11 cellular contexts compared by ENCODE assay signal in genomic region chr6:125815050-125815910, GRCh38. TPM values are rescaled to one million over a fixed set of nuclear protein-coding genes. Genes with fewer than 3 reads are reported as not detected.
DNase-seq lines count a peak whose midpoint lies in the region; ATAC-seq, FAIRE-seq and TF ChIP-seq lines count a peak whose summit lies in the region.
"Had no signal": no experiment of that assay in that cellular context is flagged by ENCODE, and none has a peak within 500 bp of the region (broad histone marks: within the 10 kb centered on the region; RNA-seq: fewer than 3 reads in every experiment).

No MANE protein-coding gene starts in this region.

- peak overlapping the region; percentile 43 for H3K4me2 ChIP-seq in OCI-LY1 (ENCODE audit: low read length)

- peaks cover 31% of the 10 kb centered on the region for H3K36me3 ChIP-seq in OCI-LY1 (ENCODE audit: insufficient read depth, low read length)
- no peaks in the 10 kb centered on the region for H3K36me3 ChIP-seq in sigmoid colon

- H4K20me1 ChIP-seq in OCI-LY1 (ENCODE audit: insufficient read depth, low read length): no peaks in the 10 kb centered on the region

- no peaks in the 10 kb centered on the region for H3K9me3 ChIP-seq in OCI-LY1 (ENCODE audit: low read length)
- H3K9me3 ChIP-seq in sigmoid colon: no peaks in the 10 kb centered on the region
- H3K9me3 ChIP-seq: neutrophil had no signal

- intact Hi-C loops in sigmoid colon (cut with DNase I): no loop called here

- no peak for TF ChIP-seq EP300 in sigmoid colon (IDR thresholded peaks at IDR 0.05)

- H3K27me3 ChIP-seq in OCI-LY1 (ENCODE audit: insufficient read depth, low read length): no peaks in the 10 kb centered on the region
- no peaks in the 10 kb centered on the region for H3K27me3 ChIP-seq in sigmoid colon
- H3K27me3 ChIP-seq: neutrophil had no signal

- peaks cover 63% of the 10 kb centered on the region for H3K4me1 ChIP-seq in OCI-LY1 (ENCODE audit: insufficient read depth, low read length, severe bottlenecking)
- peaks cover 0 to 24% (median 16%) of the 10 kb centered on the region in 4 donors for H3K4me1 ChIP-seq in sigmoid colon

- FAIRE-seq in GM12891 (lab: Jason Lieb, UNC): peak; percentile 73
- FAIRE-seq: HTR-8/SVneo had no signal

- H3K4me3 ChIP-seq in OCI-LY1 (ENCODE audit: low read depth, low read length, poor library complexity, severe bottlenecking) (peak overlapping the region; percentile 39), sigmoid colon (no peak overlapping the region)

- peak overlapping the region; percentile 24; the same call in 1 of the 2 replicates for H3K9ac ChIP-seq in OCI-LY1 (ENCODE audit: low read length)

- peak; percentile 60 for ATAC-seq in esophagus mucosa
- ATAC-seq in activated T-helper 17 cell treated with anti-CD3 and anti-CD28 coated beads, Interleukin-2, amount 50 U/mL, for 72 hours (replicated peaks): no peak
- ATAC-seq in HG02840 (IDR thresholded peaks at IDR 0.05; ENCODE audit: low FRiP score, unreplicated experiment): no peak

- H3K27me3 Mint-ChIP-seq in activated T-helper 17 cell treated with anti-CD3 and anti-CD28 coated beads, Interleukin-2, amount 50 U/mL, for 72 hours: no peaks in the 10 kb centered on the region
- H3K27me3 Mint-ChIP-seq: stimulated activated naive CD8-positive, alpha-beta T cell treated with anti-CD3 and anti-CD28 coated beads, Interleukin-15, Interleukin-2, amounts not matched to agents 100 ng/mL and 50 ng/mL, for 24 hours had no signal

- no peaks in the 10 kb centered on the region for H3F3A ChIP-seq in OCI-LY1 (ENCODE audit: insufficient read depth, low read length)

- peaks cover 47% of the 10 kb centered on the region for H3K4me1 Mint-ChIP-seq in activated T-helper 17 cell treated with anti-CD3 and anti-CD28 coated beads, Interleukin-2, amount 50 U/mL, for 72 hours

- 32 to 57% methylated on average over 5 of the region's 5 CpGs for WGBS in sigmoid colon, 2 donors

- TF ChIP-seq POLR2A in GM12891 (IDR thresholded peaks at IDR 0.05; ENCODE audit: low read depth, low read length) (no peak), sigmoid colon (IDR thresholded peaks at IDR 0.05) (no peak)

- H3K79me2 ChIP-seq in OCI-LY1 (ENCODE audit: insufficient read depth, low read length): peaks cover 36% of the 10 kb centered on the region

- no peaks in the 10 kb centered on the region for H3K9me2 ChIP-seq in OCI-LY1 (ENCODE audit: low read depth, low read length)

- H3K27ac ChIP-seq in OCI-LY1 (ENCODE audit: low read depth, low read length, poor library complexity, severe bottlenecking) (peak overlapping the region; percentile 59), sigmoid colon (peak overlapping the region; percentile 4 to 29 (median 16))
- H3K27ac ChIP-seq: neutrophil had no signal

- no peak overlapping the region for H2AFZ ChIP-seq in OCI-LY1 (ENCODE audit: low read length)

- TF ChIP-seq CTCF in OCI-LY1 (IDR thresholded peaks at IDR 0.05; ENCODE audit: low read length): no peak
- no peak for TF ChIP-seq CTCF in sigmoid colon (IDR thresholded peaks at IDR 0.05)

- no peaks in the 10 kb centered on the region for H3K9me3 Mint-ChIP-seq in activated T-helper 17 cell treated with anti-CD3 and anti-CD28 coated beads, Interleukin-2, amount 50 U/mL, for 72 hours
- H3K9me3 Mint-ChIP-seq: stimulated activated naive CD8-positive, alpha-beta T cell treated with anti-CD3 and anti-CD28 coated beads, Interleukin-15, Interleukin-2, amounts not matched to agents 100 ng/mL and 50 ng/mL, for 24 hours had no signal

- H3K36me3 Mint-ChIP-seq in activated T-helper 17 cell treated with anti-CD3 and anti-CD28 coated beads, Interleukin-2, amount 50 U/mL, for 72 hours (ENCODE audit: low read depth): peaks cover 63% of the 10 kb centered on the region

- no peak overlapping the region for H3K4me3 Mint-ChIP-seq in activated T-helper 17 cell treated with anti-CD3 and anti-CD28 coated beads, Interleukin-2, amount 50 U/mL, for 72 hours

- H3K27ac Mint-ChIP-seq in activated T-helper 17 cell treated with anti-CD3 and anti-CD28 coated beads, Interleukin-2, amount 50 U/mL, for 72 hours: no peak overlapping the region

- DNase-seq in GM12891 (ENCODE audit: insufficient read length, low spot score) (no peak), sigmoid colon (no peak), NCI-H146 (lab: John Stamatoyannopoulos, UW) (no peak)
- DNase-seq: activated CD4-positive, CD25-positive, alpha-beta regulatory T cell treated with anti-CD3 and anti-CD28 coated beads, Interleukin-2, amount 50 U/mL, for 72 hours had no signal

TF ChIP-seq in GM12891, 5 proteins besides CTCF, POLR2A, EP300 and RAD21:
- TF ChIP-seq TAF1 (IDR thresholded peaks at IDR 0.05; ENCODE audit: low read depth, low read length): no peak

RNA-seq across cellular contexts. Expression of gene NCOA7, which starts 24.5 kb away (rescaled TPM):
- polyA plus RNA-seq in GM12891 (2012; ENCODE audit: low read depth, missing spikeins): 25.1 TPM
- total RNA-seq in esophagus mucosa (59.8 TPM), sigmoid colon (10 to 100 TPM; 21.3 to 28.6 (median 26.3) TPM)
- 10 to 100 TPM; 15.6 to 48.3 (median 39.6) TPM for polyA plus RNA-seq in sigmoid colon
- 10 to 100 TPM; 44.6 to 59.9 TPM for total RNA-seq in activated T-helper 17 cell treated with anti-CD3 and anti-CD28 coated beads, Interleukin-2, amount 50 U/mL, for 72 hours
